In genomic region chr4:187814737-187815465, GRCh38 we compare ENCODE assay signal across 11 cellular contexts.
A peak's percentile ranks its signal among the peaks of the same experiment; 100 is the strongest.
DNase-seq lines count a peak whose midpoint lies in the region; ATAC-seq and TF ChIP-seq lines count a peak whose summit lies in the region.
"Had no signal": no experiment of that assay in that cellular context is flagged by ENCODE, and none has a peak within 500 bp of the region (broad histone marks: within the 10 kb centered on the region; RNA-seq: fewer than 3 reads in every experiment).

No MANE protein-coding gene starts in this region.

- intact Hi-C loops in psoas muscle (cut with DNase I) = no loop called here

- no peaks in the 10 kb centered on the region for H3K9me3 ChIP-seq in psoas muscle

- H3K4me3 Mint-ChIP-seq in T-cell = peak overlapping the region; percentile 5 to 55 (median 31)

- H3K9me3 Mint-ChIP-seq in T-cell = peaks cover 8 to 28% (median 19%) of the 10 kb centered on the region in 3 donors

- POLR2A ChIA-PET in T-cell (lab: Charles Lee) (no interaction called here), HEK293T (lab: Yijun Ruan, JAX) (no interaction called here)

- peak; percentile 86 for DNase-seq in DMS53 (lab: John Stamatoyannopoulos, UW)
- no peak for DNase-seq in T-cell
- peak; percentile 5 for DNase-seq in fibroblast of the aortic adventitia (ENCODE audit: low read depth)
- no peak for DNase-seq in psoas muscle
- DNase-seq in T-helper 9 cell = no peak
- no peak for DNase-seq in HEK293T (ENCODE audit: extremely low spot score)
- no peak for DNase-seq in NCI-H1930 (lab: John Stamatoyannopoulos, UW)
- DNase-seq: amniotic stem cell, islet precursor cell, NCI-H2029 had no signal

- H3K27ac Mint-ChIP-seq in T-cell = peak overlapping the region in 1 of 2 donors; percentile 68

- H3K36me3 Mint-ChIP-seq in T-cell = no peaks in the 10 kb centered on the region

- 70 to 74% (median 71%) methylated on average over 28 of the region's 28 CpGs for WGBS in psoas muscle, 3 donors

- H3K4me1 ChIP-seq in psoas muscle = no peaks in the 10 kb centered on the region

- CTCF ChIA-PET in T-cell (lab: Charles Lee) (no interaction called here), HEK293T (lab: Yijun Ruan, JAX) (no interaction called here)

- ATAC-seq in T-cell (replicated peaks in 1 of 4) (peak in 2 of 4 experiments; percentile 15 to 24), psoas muscle (no peak), HG02623 (IDR thresholded peaks at IDR 0.05; ENCODE audit: unreplicated experiment) (no peak)

- H3K4me1 Mint-ChIP-seq in T-cell = no peaks in the 10 kb centered on the region

- H3K27me3 Mint-ChIP-seq in T-cell = no peaks in the 10 kb centered on the region

- H3K27me3 ChIP-seq in psoas muscle (ENCODE audit: insufficient read depth in 3 of 3, low read length in 2 of 3) = no peaks in the 10 kb centered on the region

- no peak overlapping the region for H3K27ac ChIP-seq in psoas muscle

- TF ChIP-seq CTCF in fibroblast of the aortic adventitia (IDR thresholded peaks at IDR 0.05; ENCODE audit: insufficient read depth, low read length) (no peak), psoas muscle (IDR thresholded peaks at IDR 0.05) (no peak)

- no peaks in the 10 kb centered on the region for H3K36me3 ChIP-seq in psoas muscle (ENCODE audit: insufficient read depth in 1 of 2, low read depth in 1 of 2)

- H3K4me3 ChIP-seq in fibroblast of the aortic adventitia (ENCODE audit: low read depth, low read length) (peak overlapping the region; percentile 26), psoas muscle (peak overlapping the region; percentile 45)

TF ChIP-seq in HEK293T, 16 proteins besides CTCF, POLR2A, EP300 and RAD21:
- TF ChIP-seq NFRKB (IDR thresholded peaks at IDR 0.05) = no peak
- TF ChIP-seq ARNT (IDR thresholded peaks at IDR 0.05) = no peak
- TF ChIP-seq FOXA1 (IDR thresholded peaks at IDR 0.05) = no peak
- no peak for TF ChIP-seq FOXK2 (IDR thresholded peaks at IDR 0.05)
- no peak for TF ChIP-seq LEF1 (IDR thresholded peaks at IDR 0.05; ENCODE audit: borderline replicate concordance)
- no peak for TF ChIP-seq CTBP1 (IDR thresholded peaks at IDR 0.05; ENCODE audit: borderline replicate concordance)
- no peak for TF ChIP-seq ELF4 (IDR thresholded peaks at IDR 0.05)
- TF ChIP-seq TARDBP (IDR thresholded peaks at IDR 0.05) = no peak

Comparison
In these comparisons a context has a peak if more than half of its experiments do, and no peak if none do; other contexts are left out.
1. DNase-seq: peak in DMS53 (single experiment) and fibroblast of the aortic adventitia (single experiment); none in T-cell (0 of 34), psoas muscle (0 of 2), T-helper 9 cell (single experiment), HEK293T (single experiment) and NCI-H1930 (0 of 2).